2 cellular contexts compared by ENCODE assay signal in the genomic region with DNA sequence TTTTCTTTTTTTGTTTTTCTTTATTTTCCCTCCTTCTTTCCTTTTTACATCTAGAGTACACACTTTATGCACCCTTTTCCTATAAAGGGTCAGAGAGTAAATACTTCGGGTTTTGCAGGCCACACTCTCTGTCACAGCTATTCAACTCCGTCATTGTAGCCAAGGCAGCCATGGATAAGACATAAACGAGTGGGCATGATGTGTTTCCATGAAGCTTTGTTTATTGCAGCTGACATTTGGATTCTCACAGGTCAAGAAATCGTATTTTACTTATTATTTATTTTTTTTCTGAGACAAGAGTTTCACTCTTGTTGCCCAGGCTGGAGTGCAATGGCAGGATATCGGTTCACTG.
TF ChIP-seq lines count a peak whose summit lies in the region.

No MANE protein-coding gene starts in this region.

TF ChIP-seq in HepG2, 621 proteins besides CTCF, POLR2A, EP300 and RAD21:
- TF ChIP-seq ZNF337 (CRISPR knock-in tag; IDR thresholded peaks at IDR 0.05; ENCODE audit: borderline replicate concordance, low read depth), result no peak
- TF ChIP-seq, protein P1, sequence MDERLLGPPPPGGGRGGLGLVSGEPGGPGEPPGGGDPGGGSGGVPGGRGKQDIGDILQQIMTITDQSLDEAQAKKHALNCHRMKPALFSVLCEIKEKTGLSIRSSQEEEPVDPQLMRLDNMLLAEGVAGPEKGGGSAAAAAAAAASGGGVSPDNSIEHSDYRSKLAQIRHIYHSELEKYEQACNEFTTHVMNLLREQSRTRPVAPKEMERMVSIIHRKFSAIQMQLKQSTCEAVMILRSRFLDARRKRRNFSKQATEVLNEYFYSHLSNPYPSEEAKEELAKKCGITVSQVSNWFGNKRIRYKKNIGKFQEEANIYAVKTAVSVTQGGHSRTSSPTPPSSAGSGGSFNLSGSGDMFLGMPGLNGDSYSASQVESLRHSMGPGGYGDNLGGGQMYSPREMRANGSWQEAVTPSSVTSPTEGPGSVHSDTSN (CRISPR knock-in tag; IDR thresholded peaks at IDR 0.05), result no peak
- TF ChIP-seq, protein P2, sequence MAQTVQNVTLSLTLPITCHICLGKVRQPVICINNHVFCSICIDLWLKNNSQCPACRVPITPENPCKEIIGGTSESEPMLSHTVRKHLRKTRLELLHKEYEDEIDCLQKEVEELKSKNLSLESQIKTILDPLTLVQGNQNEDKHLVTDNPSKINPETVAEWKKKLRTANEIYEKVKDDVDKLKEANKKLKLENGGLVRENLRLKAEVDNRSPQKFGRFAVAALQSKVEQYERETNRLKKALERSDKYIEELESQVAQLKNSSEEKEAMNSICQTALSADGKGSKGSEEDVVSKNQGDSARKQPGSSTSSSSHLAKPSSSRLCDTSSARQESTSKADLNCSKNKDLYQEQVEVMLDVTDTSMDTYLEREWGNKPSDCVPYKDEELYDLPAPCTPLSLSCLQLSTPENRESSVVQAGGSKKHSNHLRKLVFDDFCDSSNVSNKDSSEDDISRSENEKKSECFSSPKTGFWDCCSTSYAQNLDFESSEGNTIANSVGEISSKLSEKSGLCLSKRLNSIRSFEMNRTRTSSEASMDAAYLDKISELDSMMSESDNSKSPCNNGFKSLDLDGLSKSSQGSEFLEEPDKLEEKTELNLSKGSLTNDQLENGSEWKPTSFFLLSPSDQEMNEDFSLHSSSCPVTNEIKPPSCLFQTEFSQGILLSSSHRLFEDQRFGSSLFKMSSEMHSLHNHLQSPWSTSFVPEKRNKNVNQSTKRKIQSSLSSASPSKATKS (CRISPR knock-in tag; IDR thresholded peaks at IDR 0.05), result no peak
- TF ChIP-seq, protein P3, sequence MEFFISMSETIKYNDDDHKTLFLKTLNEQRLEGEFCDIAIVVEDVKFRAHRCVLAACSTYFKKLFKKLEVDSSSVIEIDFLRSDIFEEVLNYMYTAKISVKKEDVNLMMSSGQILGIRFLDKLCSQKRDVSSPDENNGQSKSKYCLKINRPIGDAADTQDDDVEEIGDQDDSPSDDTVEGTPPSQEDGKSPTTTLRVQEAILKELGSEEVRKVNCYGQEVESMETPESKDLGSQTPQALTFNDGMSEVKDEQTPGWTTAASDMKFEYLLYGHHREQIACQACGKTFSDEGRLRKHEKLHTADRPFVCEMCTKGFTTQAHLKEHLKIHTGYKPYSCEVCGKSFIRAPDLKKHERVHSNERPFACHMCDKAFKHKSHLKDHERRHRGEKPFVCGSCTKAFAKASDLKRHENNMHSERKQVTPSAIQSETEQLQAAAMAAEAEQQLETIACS (CRISPR knock-in tag; IDR thresholded peaks at IDR 0.05), result no peak
- TF ChIP-seq NR2F6 (IDR thresholded peaks at IDR 0.05), result no peak
- TF ChIP-seq NR2F6 (CRISPR knock-in tag; IDR thresholded peaks at IDR 0.05), result no peak
- no peak for TF ChIP-seq ELF3 (CRISPR knock-in tag; IDR thresholded peaks at IDR 0.05)
- TF ChIP-seq NFKBIZ (CRISPR knock-in tag; IDR thresholded peaks at IDR 0.05), result no peak
- no peak for TF ChIP-seq ZFYVE20 (CRISPR knock-in tag; IDR thresholded peaks at IDR 0.05; ENCODE audit: borderline replicate concordance, low read depth)
- TF ChIP-seq SMAD9 (CRISPR knock-in tag; IDR thresholded peaks at IDR 0.05), result no peak
- TF ChIP-seq RAD51 (IDR thresholded peaks at IDR 0.05; ENCODE audit: borderline replicate concordance), result no peak
- no peak for TF ChIP-seq JUN (CRISPR knock-in tag; IDR thresholded peaks at IDR 0.05)
- TF ChIP-seq, protein P4, sequence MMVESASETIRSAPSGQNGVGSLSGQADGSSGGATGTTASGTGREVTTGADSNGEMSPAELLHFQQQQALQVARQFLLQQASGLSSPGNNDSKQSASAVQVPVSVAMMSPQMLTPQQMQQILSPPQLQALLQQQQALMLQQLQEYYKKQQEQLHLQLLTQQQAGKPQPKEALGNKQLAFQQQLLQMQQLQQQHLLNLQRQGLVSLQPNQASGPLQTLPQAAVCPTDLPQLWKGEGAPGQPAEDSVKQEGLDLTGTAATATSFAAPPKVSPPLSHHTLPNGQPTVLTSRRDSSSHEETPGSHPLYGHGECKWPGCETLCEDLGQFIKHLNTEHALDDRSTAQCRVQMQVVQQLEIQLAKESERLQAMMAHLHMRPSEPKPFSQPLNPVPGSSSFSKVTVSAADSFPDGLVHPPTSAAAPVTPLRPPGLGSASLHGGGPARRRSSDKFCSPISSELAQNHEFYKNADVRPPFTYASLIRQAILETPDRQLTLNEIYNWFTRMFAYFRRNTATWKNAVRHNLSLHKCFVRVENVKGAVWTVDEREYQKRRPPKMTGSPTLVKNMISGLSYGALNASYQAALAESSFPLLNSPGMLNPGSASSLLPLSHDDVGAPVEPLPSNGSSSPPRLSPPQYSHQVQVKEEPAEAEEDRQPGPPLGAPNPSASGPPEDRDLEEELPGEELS (CRISPR knock-in tag; IDR thresholded peaks at IDR 0.05), result no peak
- TF ChIP-seq, protein P5, sequence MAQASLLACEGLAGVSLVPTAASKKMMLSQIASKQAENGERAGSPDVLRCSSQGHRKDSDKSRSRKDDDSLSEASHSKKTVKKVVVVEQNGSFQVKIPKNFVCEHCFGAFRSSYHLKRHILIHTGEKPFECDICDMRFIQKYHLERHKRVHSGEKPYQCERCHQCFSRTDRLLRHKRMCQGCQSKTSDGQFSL (CRISPR knock-in tag; IDR thresholded peaks at IDR 0.05), result no peak
- TF ChIP-seq ZNF335 (CRISPR knock-in tag; IDR thresholded peaks at IDR 0.05), result no peak
- TF ChIP-seq, protein P6, sequence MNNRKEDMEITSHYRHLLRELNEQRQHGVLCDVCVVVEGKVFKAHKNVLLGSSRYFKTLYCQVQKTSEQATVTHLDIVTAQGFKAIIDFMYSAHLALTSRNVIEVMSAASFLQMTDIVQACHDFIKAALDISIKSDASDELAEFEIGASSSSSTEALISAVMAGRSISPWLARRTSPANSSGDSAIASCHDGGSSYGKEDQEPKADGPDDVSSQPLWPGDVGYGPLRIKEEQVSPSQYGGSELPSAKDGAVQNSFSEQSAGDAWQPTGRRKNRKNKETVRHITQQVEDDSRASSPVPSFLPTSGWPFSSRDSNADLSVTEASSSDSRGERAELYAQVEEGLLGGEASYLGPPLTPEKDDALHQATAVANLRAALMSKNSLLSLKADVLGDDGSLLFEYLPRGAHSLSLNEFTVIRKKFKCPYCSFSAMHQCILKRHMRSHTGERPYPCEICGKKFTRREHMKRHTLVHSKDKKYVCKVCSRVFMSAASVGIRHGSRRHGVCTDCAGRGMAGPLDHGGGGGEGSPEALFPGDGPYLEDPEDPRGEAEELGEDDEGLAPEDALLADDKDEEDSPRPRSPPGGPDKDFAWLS (CRISPR knock-in tag; IDR thresholded peaks at IDR 0.05; ENCODE audit: borderline replicate concordance), result no peak
- TF ChIP-seq ATF7-NPFF (CRISPR knock-in tag; IDR thresholded peaks at IDR 0.05; ENCODE audit: low read depth), result no peak
- TF ChIP-seq ADNP (CRISPR knock-in tag; IDR thresholded peaks at IDR 0.05), result no peak
- TF ChIP-seq, protein P7, sequence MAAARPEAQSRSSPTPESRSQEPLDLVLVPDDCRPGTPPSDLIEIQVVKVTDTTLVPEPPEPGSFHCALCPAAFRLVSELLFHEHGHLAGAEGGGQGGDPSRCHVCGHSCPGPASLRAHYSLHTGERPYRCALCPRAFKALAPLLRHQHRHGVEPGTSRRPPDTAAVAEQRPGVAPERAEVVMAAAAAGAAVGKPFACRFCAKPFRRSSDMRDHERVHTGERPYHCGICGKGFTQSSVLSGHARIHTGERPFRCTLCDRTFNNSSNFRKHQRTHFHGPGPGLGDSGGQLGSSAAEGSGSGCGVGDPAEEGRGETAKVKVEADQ (CRISPR knock-in tag; IDR thresholded peaks at IDR 0.05; ENCODE audit: borderline replicate concordance), result no peak
- no peak for TF ChIP-seq RFX5 (IDR thresholded peaks at IDR 0.05; ENCODE audit: low read depth, low read length)
- TF ChIP-seq GPN1 (CRISPR knock-in tag; IDR thresholded peaks at IDR 0.05; ENCODE audit: borderline replicate concordance), result no peak

TF ChIP-seq in K562, 482 proteins besides CTCF, POLR2A, EP300 and RAD21:
- TF ChIP-seq RAD51 (IDR thresholded peaks at IDR 0.05; ENCODE audit: borderline replicate concordance, low read depth), result no peak
- TF ChIP-seq, protein P8, sequence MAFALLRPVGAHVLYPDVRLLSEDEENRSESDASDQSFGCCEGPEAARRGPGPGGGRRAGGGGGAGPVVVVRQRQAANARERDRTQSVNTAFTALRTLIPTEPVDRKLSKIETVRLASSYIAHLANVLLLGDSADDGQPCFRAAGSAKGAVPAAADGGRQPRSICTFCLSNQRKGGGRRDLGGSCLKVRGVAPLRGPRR (CRISPR knock-in tag; IDR thresholded peaks at IDR 0.05), result no peak
- TF ChIP-seq CHD1 (IDR thresholded peaks at IDR 0.05; ENCODE audit: low read length), result no peak
